8 cellular contexts compared by ENCODE assay signal in the genomic region with DNA sequence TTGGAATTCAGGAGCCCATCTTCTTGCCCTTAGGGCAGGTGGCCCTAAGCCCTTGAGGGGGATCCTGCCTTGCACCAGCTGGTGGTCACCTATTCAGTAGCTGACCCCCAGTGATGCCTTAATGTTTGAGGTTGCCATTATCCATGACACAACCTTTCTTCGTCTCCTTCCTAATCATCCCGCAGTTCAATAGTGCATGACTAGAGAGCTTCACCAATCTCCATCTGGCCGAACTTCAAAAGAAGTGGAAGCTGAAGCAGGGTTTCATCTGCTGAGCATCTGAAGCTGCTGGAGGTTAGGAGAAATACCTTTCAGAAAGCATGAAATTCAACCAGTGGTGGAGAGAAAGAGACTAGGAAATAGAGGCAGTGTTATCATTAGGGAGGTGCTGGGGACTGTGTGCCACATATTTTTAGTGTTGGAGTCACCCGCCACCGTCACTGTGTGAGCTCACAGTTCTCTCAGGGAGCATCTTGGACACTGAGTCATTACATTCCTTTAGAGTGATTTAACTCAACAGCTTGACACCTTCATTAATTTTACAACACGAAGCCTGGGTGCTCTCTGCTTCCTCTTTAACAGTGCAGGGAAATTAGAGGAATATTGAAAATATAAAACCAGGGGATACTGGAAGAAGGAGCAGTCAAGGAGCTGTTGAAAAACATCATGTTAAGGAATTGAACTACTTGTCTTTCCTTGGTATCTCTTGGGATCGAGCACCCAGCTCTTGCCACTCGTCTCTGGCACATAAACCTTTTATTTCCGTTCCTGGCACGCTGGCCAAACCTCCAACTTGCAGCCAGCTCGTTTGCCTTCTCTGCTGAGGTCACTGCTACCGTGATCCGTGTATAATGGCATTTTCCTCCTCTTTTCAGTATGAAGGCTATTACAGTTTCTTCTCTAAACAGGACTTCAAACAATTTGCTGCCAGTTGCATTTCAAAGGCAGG. TPM values are rescaled to one million over a fixed set of nuclear protein-coding genes. Genes with fewer than 3 reads are reported as not detected.
DNase-seq lines count a peak whose midpoint lies in the region; ATAC-seq and TF ChIP-seq lines count a peak whose summit lies in the region.

No MANE protein-coding gene starts in this region.

- DNase-seq in HS-5 (ENCODE audit: low read depth): peak; percentile 91
- DNase-seq in body of pancreas: peak; percentile 33 to 54 (median 42)
- DNase-seq in iris pigment epithelial cell (ENCODE audit: low read depth): peak; percentile 80
- DNase-seq in activated naive CD8-positive, alpha-beta T cell treated with anti-CD3 and anti-CD28 coated beads for 36 hours: no peak
- DNase-seq in DMS79 (lab: John Stamatoyannopoulos, UW): no peak

- no peaks in the 10 kb centered on the region for H3K27me3 Mint-ChIP-seq in activated naive CD8-positive, alpha-beta T cell treated with anti-CD3 and anti-CD28 coated beads for 36 hours

- no peak for TF ChIP-seq CTCF in body of pancreas (IDR thresholded peaks at IDR 0.05)

- no peaks in the 10 kb centered on the region for H3K9me3 Mint-ChIP-seq in activated naive CD8-positive, alpha-beta T cell treated with anti-CD3 and anti-CD28 coated beads for 36 hours

- intact Hi-C loops in body of pancreas (cut with DNase I): no loop called here

- H3K27me3 ChIP-seq in body of pancreas (no peaks in the 10 kb centered on the region), stomach smooth muscle (ENCODE audit: control insufficient read depth in 1 of 2, insufficient read depth in 2 of 2, low read length in 2 of 2) (no peaks in the 10 kb centered on the region)

- H3K4me1 ChIP-seq in body of pancreas (peaks cover 33% of the 10 kb centered on the region), stomach smooth muscle (ENCODE audit: control insufficient read depth, insufficient read depth, low read length) (peaks cover 33% of the 10 kb centered on the region)

- H3K4me3 Mint-ChIP-seq in activated naive CD8-positive, alpha-beta T cell treated with anti-CD3 and anti-CD28 coated beads for 36 hours: no peak overlapping the region

- no peak overlapping the region for H3K27ac Mint-ChIP-seq in activated naive CD8-positive, alpha-beta T cell treated with anti-CD3 and anti-CD28 coated beads for 36 hours

- no peaks in the 10 kb centered on the region for H3K36me3 ChIP-seq in body of pancreas (replicated peaks in 1 of 2; ENCODE audit: insufficient read depth in 1 of 2, low read depth in 2 of 2)
- H3K36me3 ChIP-seq in stomach smooth muscle (ENCODE audit: control insufficient read depth in 2 of 2, insufficient read depth in 2 of 2, low read length in 2 of 2): no peaks in the 10 kb centered on the region

- H3K4me1 Mint-ChIP-seq in activated naive CD8-positive, alpha-beta T cell treated with anti-CD3 and anti-CD28 coated beads for 36 hours: peaks cover 17% of the 10 kb centered on the region

- H3K4me3 ChIP-seq in body of pancreas (no peak overlapping the region), stomach smooth muscle (ENCODE audit: low read length in 2 of 2) (peak overlapping the region; percentile 2 to 44)

- H3K9ac ChIP-seq in stomach smooth muscle (ENCODE audit: low read length in 2 of 2): peak overlapping the region; percentile 31 to 55

- no peaks in the 10 kb centered on the region for H3K9me3 ChIP-seq in body of pancreas
- H3K9me3 ChIP-seq in stomach smooth muscle (ENCODE audit: control insufficient read depth in 2 of 2, low read length in 2 of 2): no peaks in the 10 kb centered on the region

- H3K27ac ChIP-seq in body of pancreas: peak overlapping the region; percentile 17 to 69 (median 57)
- H3K27ac ChIP-seq in stomach smooth muscle (ENCODE audit: low read length): peak overlapping the region; percentile 82

- ATAC-seq in body of pancreas: peak; percentile 82
- no peak for ATAC-seq in GM21447 (IDR thresholded peaks at IDR 0.05; ENCODE audit: unreplicated experiment)
- no peak for ATAC-seq in HG02610 (IDR thresholded peaks at IDR 0.05; ENCODE audit: unreplicated experiment)

- peak in 1 of 3 donors; percentile 12 for TF ChIP-seq POLR2A in body of pancreas (IDR thresholded peaks at IDR 0.05)

- WGBS in body of pancreas, 2 donors: 46 to 52% methylated on average over 13 of the region's 13 CpGs

- H3K36me3 Mint-ChIP-seq in activated naive CD8-positive, alpha-beta T cell treated with anti-CD3 and anti-CD28 coated beads for 36 hours: peaks cover 5% of the 10 kb centered on the region

RNA-seq across cellular contexts. Expression of a gene that starts 53.6 kb away (rescaled TPM):
- 1 to 10 TPM; 8.6 to 8.8 TPM for total RNA-seq in body of pancreas
- total RNA-seq in activated naive CD8-positive, alpha-beta T cell treated with anti-CD3 and anti-CD28 coated beads for 36 hours: 10 to 100 TPM; 19.1 to 19.6 TPM

RNA-seq across cellular contexts. Expression of a gene that starts 56.0 kb away (rescaled TPM):
- total RNA-seq in body of pancreas: 10 to 100 TPM; 13.5 TPM
- 100 to 1,000 TPM; 102 to 103 TPM for total RNA-seq in activated naive CD8-positive, alpha-beta T cell treated with anti-CD3 and anti-CD28 coated beads for 36 hours

Comparison
In these comparisons a context has a peak if more than half of its experiments do, and no peak if none do; other contexts are left out.
1. DNase-seq: peak in HS-5 (single experiment), body of pancreas (4 of 4) and iris pigment epithelial cell (single experiment); none in activated naive CD8-positive, alpha-beta T cell treated with anti-CD3 and anti-CD28 coated beads for 36 hours (single experiment) and DMS79 (single experiment).
2. H3K4me3 ChIP-seq: peak in stomach smooth muscle (2 of 2); none in body of pancreas (0 of 2).
3. RNA of a gene that starts 56.0 kb away (total RNA-seq): 102 to 103 TPM in activated naive CD8-positive, alpha-beta T cell treated with anti-CD3 and anti-CD28 coated beads for 36 hours; 13.5 TPM in body of pancreas; every median in the first group is over 4 times any median in the second.